Comparison of ENCODE assay signal across 17 cellular contexts in genomic region chr9:110197330-110198187, GRCh38. TPM values are rescaled to one million over a fixed set of nuclear protein-coding genes. Genes with fewer than 3 reads are reported as not detected.
A peak's percentile ranks its signal among the peaks of the same experiment; 100 is the strongest.
DNase-seq lines count a peak whose midpoint lies in the region; ATAC-seq and TF ChIP-seq lines count a peak whose summit lies in the region.
"Had no signal": no experiment of that assay in that cellular context is flagged by ENCODE, and none has a peak within 500 bp of the region (broad histone marks: within the 10 kb centered on the region; RNA-seq: fewer than 3 reads in every experiment).

No MANE protein-coding gene starts in this region.

- CTCF ChIA-PET in BJ (lab: Yijun Ruan, JAX), result interaction anchor here (0.6 to 12.0 kb wide), 8 partner anchors 9 to 623 kb away, joined by 3 to 94 read pairs (median 3); no protein-coding TSS in a partner anchor

- H3K79me2 ChIP-seq in trophoblast cell (ENCODE audit: control insufficient read depth, insufficient read depth, low read length, poor library complexity), result no peaks in the 10 kb centered on the region

- peak overlapping the region; percentile 35 for H2AK5ac ChIP-seq in trophoblast cell (ENCODE audit: low read length)

- no peak overlapping the region for H2BK5ac ChIP-seq in trophoblast cell (ENCODE audit: low read depth, low read length, poor library complexity)

- POLR2A ChIA-PET in BJ (lab: Charles Lee), result no interaction called here

- H3K9ac ChIP-seq in trophoblast cell (ENCODE audit: low read length), result peak overlapping the region; percentile 9

- no peaks in the 10 kb centered on the region; the same call in 1 of the 2 replicates for H3K27me3 ChIP-seq in BJ (ENCODE audit: control insufficient read depth, insufficient read depth, low read length)
- no peaks in the 10 kb centered on the region for H3K27me3 ChIP-seq in trophoblast cell (ENCODE audit: insufficient read depth, low read length)
- H3K27me3 ChIP-seq: ovary had no signal

- H3K18ac ChIP-seq in trophoblast cell (ENCODE audit: low read length), result no peak overlapping the region

- H3K4me1 ChIP-seq in trophoblast cell (ENCODE audit: control insufficient read depth in 1 of 2, insufficient read depth in 2 of 2, low read length in 2 of 2), result peaks cover 8% of the 10 kb centered on the region in 2 experiments

- no peak overlapping the region for H3K4me2 ChIP-seq in trophoblast cell (ENCODE audit: low read length)

- H2BK12ac ChIP-seq in trophoblast cell (ENCODE audit: low read length), result no peak overlapping the region

- peaks cover 2% of the 10 kb centered on the region for H3K9me3 ChIP-seq in trophoblast cell (ENCODE audit: insufficient read depth, low read depth, low read length)
- H3K9me3 ChIP-seq: ovary had no signal

- H3K4ac ChIP-seq in trophoblast cell (ENCODE audit: low read depth, low read length), result no peak overlapping the region

- H2AFZ ChIP-seq in trophoblast cell (ENCODE audit: insufficient read depth, low read length, poor library complexity), result no peak overlapping the region

- H4K12ac ChIP-seq in trophoblast cell (ENCODE audit: low read depth, low read length), result no peak overlapping the region

- peak overlapping the region; percentile 37 for H3K14ac ChIP-seq in trophoblast cell (ENCODE audit: low read length)

- H3K36me3 ChIP-seq in BJ (ENCODE audit: control insufficient read depth, insufficient read depth, low read length), result no peaks in the 10 kb centered on the region
- H3K36me3 ChIP-seq in trophoblast cell (ENCODE audit: control insufficient read depth in 1 of 2, insufficient read depth in 2 of 2, low read length in 2 of 2), result no peaks in the 10 kb centered on the region
- H3K36me3 ChIP-seq: ovary had no signal

- no CpG with 5 or more reads among the region's 11 CpGs for WGBS in trophoblast cell (ENCODE audit: extremely low coverage, insufficient coverage, insufficient read length)

- no peak overlapping the region for H2BK120ac ChIP-seq in trophoblast cell (ENCODE audit: insufficient read depth, low read length, poor library complexity)

- H3K4me3 ChIP-seq in BJ (ENCODE audit: low read depth, low read length), result no peak overlapping the region
- H3K4me3 ChIP-seq in foreskin fibroblast (ENCODE audit: low read depth in 1 of 2, low read length in 2 of 2), result no peak overlapping the region
- no peak overlapping the region for H3K4me3 ChIP-seq in trophoblast cell (ENCODE audit: low read depth, low read length)
- H3K4me3 ChIP-seq: ovary had no signal

- no peak for ATAC-seq in stimulated activated naive CD8-positive, alpha-beta T cell treated with anti-CD3 and anti-CD28 coated beads, Interleukin-15, Interleukin-2, amounts not matched to agents 100 U/mL and 50 U/mL, for 24 hours
- ATAC-seq in GM21515 (IDR thresholded peaks at IDR 0.05; ENCODE audit: unreplicated experiment), result no peak
- ATAC-seq: stimulated activated effector memory CD8-positive, alpha-beta T cell treated with anti-CD3 and anti-CD28 coated beads, Interleukin-12 subunit alpha, Interleukin-12 subunit beta, amount 100 ng/mL, for 72 hours had no signal

- H4K8ac ChIP-seq in trophoblast cell (ENCODE audit: low read depth, low read length), result peak overlapping the region; percentile 18

- no peak overlapping the region for H3K23ac ChIP-seq in trophoblast cell (ENCODE audit: low read length)

- H3K27ac ChIP-seq in VCaP (peak overlapping the region; percentile 94), trophoblast cell (ENCODE audit: low read depth, low read length) (no peak overlapping the region)
- H3K27ac ChIP-seq: ovary had no signal

- no peak overlapping the region for H4K91ac ChIP-seq in trophoblast cell (ENCODE audit: low read depth, low read length)

- DNase-seq in BJ (ENCODE audit: low read depth) (no peak), foreskin fibroblast (peak in 1 of 2 donors; percentile 64), trophoblast cell (no peak), NCI-H146 treated with DMSO at 0.1 percent for 48 hours (lab: John Stamatoyannopoulos, UW; ENCODE audit: unreplicated experiment) (no peak), GM19240 (ENCODE audit: insufficient read length, low spot score) (no peak)
- no peak for DNase-seq in stimulated activated naive CD8-positive, alpha-beta T cell treated with anti-CD3 and anti-CD28 coated beads, Interleukin-15, Interleukin-2, amounts not matched to agents 100 U/mL and 50 U/mL, for 24 hours
- DNase-seq: C1 segment of cervical spinal cord; dermis blood vessel endothelial cell; KG1; mammary epithelial cell; NCI-H1436 treated with DMSO at 0.1 percent for 48 hours; NCI-H526 treated with DMSO at 0.1 percent for 48 hours; ovary; stimulated activated CD4-positive, alpha-beta T cell treated with anti-CD3 and anti-CD28 coated beads, Interleukin-2, amount 100 ng/mL, for 24 hours had no signal

- TF ChIP-seq CTCF in BJ (IDR thresholded peaks at IDR 0.05; ENCODE audit: insufficient read depth, low read depth, low read length), result peak; percentile 60
- TF ChIP-seq CTCF in VCaP (conservative IDR thresholded peaks at IDR 0.05), result peak; percentile 39
- TF ChIP-seq CTCF in foreskin fibroblast (IDR thresholded peaks at IDR 0.05; ENCODE audit: low read depth, low read length), result peak; percentile 45

- H3K79me1 ChIP-seq in trophoblast cell (ENCODE audit: low read length), result peaks cover 10% of the 10 kb centered on the region

RNA-seq across cellular contexts. Expression of gene C9orf152, which starts 10.4 kb away (rescaled TPM):
- polyA plus RNA-seq in BJ (2011; rRNA removed), result not detected in 2 replicates
- not detected in 2 replicates for polyA minus RNA-seq in BJ (2011; rRNA and poly(A)+ RNA removed)
- polyA plus RNA-seq in trophoblast cell (2013), result 0.05 and 0.06 TPM in 2 replicates
- polyA plus RNA-seq: mammary epithelial cell had no signal

RNA-seq across cellular contexts. Expression of gene TXN, which starts 58.7 kb away (rescaled TPM):
- 290 and 475 TPM in 2 replicates for polyA plus RNA-seq in BJ (2011; rRNA removed)
- 41.1 and 59.6 TPM in 2 replicates for polyA minus RNA-seq in BJ (2011; rRNA and poly(A)+ RNA removed)
- polyA plus RNA-seq in trophoblast cell (2013), result 371 and 378 TPM in 2 replicates
